ENCODE assay signal across 13 cellular contexts in genomic region chr15:62606376-62607164, GRCh38.
DNase-seq lines count a peak whose midpoint lies in the region; ATAC-seq, FAIRE-seq and TF ChIP-seq lines count a peak whose summit lies in the region.
"Had no signal": no experiment of that assay in that cellular context is flagged by ENCODE, and none has a peak within 500 bp of the region (broad histone marks: within the 10 kb centered on the region; RNA-seq: fewer than 3 reads in every experiment).

No MANE protein-coding gene starts in this region.

- TF ChIP-seq POLR2A in A549 (IDR thresholded peaks at IDR 0.05; ENCODE audit: low read length), result no peak

- H3K4me3 ChIP-seq in A549 (no peak overlapping the region), keratinocyte (ENCODE audit: control insufficient read depth in 2 of 3, extremely low read depth in 1 of 3, insufficient read depth in 2 of 3, low read depth in 1 of 3, low read length in 3 of 3) (no peak overlapping the region)
- H3K4me3 ChIP-seq: right lobe of liver had no signal

- no peaks in the 10 kb centered on the region for H3K27me3 Mint-ChIP-seq in brain
- H3K27me3 Mint-ChIP-seq: activated naive CD4-positive, alpha-beta T cell treated with anti-CD3 and anti-CD28 coated beads, Interleukin-2, amount 10 ng/mL, durations not matched to agents 7 days and 5 days had no signal

- no peak; a peak in 2 of 5 replicates for TF ChIP-seq RAD21 in A549 (conservative IDR thresholded peaks at IDR 0.05 in 1 of 2, IDR thresholded peaks at IDR 0.05 in 1 of 2)

- peak; percentile 39 to 56; a peak in 2 of 5 replicates for TF ChIP-seq EP300 in A549 (IDR thresholded peaks at IDR 0.05)

- no peak overlapping the region for H2AFZ ChIP-seq in keratinocyte (ENCODE audit: control insufficient read depth, low read length)

- H3K4me1 Mint-ChIP-seq in brain, result peaks cover 51% of the 10 kb centered on the region
- H3K4me1 Mint-ChIP-seq: activated naive CD4-positive, alpha-beta T cell treated with anti-CD3 and anti-CD28 coated beads, Interleukin-2, amount 10 ng/mL, durations not matched to agents 7 days and 5 days had no signal

- TF ChIP-seq CTCF in A549 (IDR thresholded peaks at IDR 0.05), result no peak
- no peak for TF ChIP-seq CTCF in brain (conservative IDR thresholded peaks at IDR 0.05)
- no peak for TF ChIP-seq CTCF in keratinocyte (optimal IDR thresholded peaks at IDR 0.05 in 1 of 3, IDR thresholded peaks at IDR 0.05 in 1 of 3, conservative IDR thresholded peaks at IDR 0.05 in 1 of 3; ENCODE audit: extremely low read depth in 1 of 3, insufficient read depth in 2 of 3, low read length in 3 of 3)

- H4K20me1 ChIP-seq in keratinocyte (ENCODE audit: control insufficient read depth, extremely low read depth, insufficient read depth, low read length), result no peaks in the 10 kb centered on the region

- H3K9me1 ChIP-seq in keratinocyte (ENCODE audit: control insufficient read depth, extremely low read depth, insufficient read depth, low read length), result no peaks in the 10 kb centered on the region

- H3K27me3 ChIP-seq in keratinocyte (ENCODE audit: control insufficient read depth, extremely low read depth, insufficient read depth, low read length), result no peaks in the 10 kb centered on the region
- H3K27me3 ChIP-seq: BE2C, right lobe of liver had no signal

- POLR2A ChIA-PET in A549 (lab: Yijun Ruan, JAX), result interaction anchor here (0.9 kb wide), 1 partner anchor 41 kb away, joined by 4 read pairs; no protein-coding TSS in a partner anchor

- dilution Hi-C loops in keratinocyte (cut with MboI; ENCODE audit: extremely low pct_ligation_motif_present, low sequenced_read_pairs), result no loop called here

- peak; percentile 59 for FAIRE-seq in A549 (lab: Jason Lieb, UNC)
- FAIRE-seq in keratinocyte (lab: Jason Lieb, UNC), result peak; percentile 55

- no peaks in the 10 kb centered on the region for H3K79me2 ChIP-seq in keratinocyte (ENCODE audit: control insufficient read depth, insufficient read depth, low read length)

- H3K4me1 ChIP-seq in A549, result peaks cover 52% of the 10 kb centered on the region
- H3K4me1 ChIP-seq in keratinocyte (ENCODE audit: control insufficient read depth, extremely low read depth, insufficient read depth, low read length), result peaks cover 38% of the 10 kb centered on the region

- CTCF ChIA-PET in A549 (lab: Yijun Ruan, JAX), result interaction anchor here (0.6 to 2.4 kb wide), 5 partner anchors 13 to 57 kb away, joined by 3 to 9 read pairs (median 3); no protein-coding TSS in a partner anchor

- H3K27ac ChIP-seq in A549 (peak overlapping the region; percentile 44 to 72; a peak in 5 of 6 replicates), keratinocyte (ENCODE audit: control insufficient read depth, insufficient read depth, low read length) (peak overlapping the region; percentile 34)
- H3K27ac ChIP-seq: right lobe of liver, VCaP had no signal

- no peaks in the 10 kb centered on the region for H3K36me3 ChIP-seq in keratinocyte (ENCODE audit: control insufficient read depth in 2 of 2, extremely low read depth in 1 of 2, insufficient read depth in 2 of 2, low read length in 2 of 2)
- H3K36me3 ChIP-seq: BE2C, right lobe of liver had no signal

- H3K27ac Mint-ChIP-seq in brain, result peak overlapping the region in 3 of 5 experiments; percentile 27 to 70 (median 64)
- H3K27ac Mint-ChIP-seq: activated naive CD4-positive, alpha-beta T cell treated with anti-CD3 and anti-CD28 coated beads, Interleukin-2, amount 10 ng/mL, durations not matched to agents 7 days and 5 days had no signal

- no peaks in the 10 kb centered on the region for H3K9me3 ChIP-seq in A549
- no peaks in the 10 kb centered on the region for H3K9me3 ChIP-seq in keratinocyte (ENCODE audit: control insufficient read depth, low read depth, low read length)
- H3K9me3 ChIP-seq: BE2C, right lobe of liver had no signal

- H3K9ac ChIP-seq in keratinocyte (ENCODE audit: control insufficient read depth, extremely low read depth, insufficient read depth, low read length), result no peak overlapping the region

- ATAC-seq in A549 (peak; percentile 72 to 91), GM19324 (IDR thresholded peaks at IDR 0.05; ENCODE audit: low FRiP score, unreplicated experiment) (no peak)
- ATAC-seq: right lobe of liver had no signal

- 70% methylated on average over 14 of the region's 14 CpGs for WGBS in A549 (ENCODE audit: missing lambda C conversion rate)

- DNase-seq in A549 (ENCODE audit: low read depth in 1 of 2, low spot score in 1 of 2) (peak; percentile 52 to 80), HS-27A (ENCODE audit: low read depth) (peak; percentile 99), keratinocyte (ENCODE audit: low read depth, low spot score) (peak; percentile 65), OCI-M1 (lab: John Stamatoyannopoulos, UW) (no peak), inferior parietal cortex (ENCODE audit: extremely low spot score) (no peak), NOMO-1 treated with dmso at 0.1 percent for 144 hours (lab: John Stamatoyannopoulos, UW; ENCODE audit: unreplicated experiment) (no peak)
- DNase-seq: activated naive CD4-positive, alpha-beta T cell treated with anti-CD3 and anti-CD28 coated beads, Interleukin-2, amount 10 ng/mL, durations not matched to agents 7 days and 5 days; BE2C; NCI-H774; right lobe of liver had no signal

- H3K4me3 Mint-ChIP-seq in brain, result no peak overlapping the region
- H3K4me3 Mint-ChIP-seq: activated naive CD4-positive, alpha-beta T cell treated with anti-CD3 and anti-CD28 coated beads, Interleukin-2, amount 10 ng/mL, durations not matched to agents 7 days and 5 days had no signal

- H3K9me3 Mint-ChIP-seq in brain, result no peaks in the 10 kb centered on the region
- H3K9me3 Mint-ChIP-seq: activated naive CD4-positive, alpha-beta T cell treated with anti-CD3 and anti-CD28 coated beads, Interleukin-2, amount 10 ng/mL, durations not matched to agents 7 days and 5 days had no signal

- H3K4me2 ChIP-seq in A549, result peak overlapping the region; percentile 53
- H3K4me2 ChIP-seq in keratinocyte (ENCODE audit: control insufficient read depth, extremely low read depth, insufficient read depth, low read depth, low read length), result peak overlapping the region; percentile 27

- no peaks in the 10 kb centered on the region for H3K36me3 Mint-ChIP-seq in brain
- H3K36me3 Mint-ChIP-seq: activated naive CD4-positive, alpha-beta T cell treated with anti-CD3 and anti-CD28 coated beads, Interleukin-2, amount 10 ng/mL, durations not matched to agents 7 days and 5 days had no signal

TF ChIP-seq in A549, 52 proteins besides CTCF, POLR2A, EP300 and RAD21 (continues in another document):
- TF ChIP-seq FOSB (CRISPR knock-in tag; IDR thresholded peaks at IDR 0.05) (no peak), JUNB (IDR thresholded peaks at IDR 0.05) (peak; percentile 88), CBX2 (IDR thresholded peaks at IDR 0.05; ENCODE audit: borderline replicate concordance, low read depth) (no peak), RARB (CRISPR knock-in tag; IDR thresholded peaks at IDR 0.05) (no peak), ZSCAN20 (CRISPR knock-in tag; IDR thresholded peaks at IDR 0.05) (no peak), NR3C1 (IDR thresholded peaks at IDR 0.05) (no peak), EHF (CRISPR knock-in tag; IDR thresholded peaks at IDR 0.05) (no peak), ZFP36 (IDR thresholded peaks at IDR 0.05; ENCODE audit: borderline replicate concordance, partially characterized antibody) (no peak), FOSL2 (IDR thresholded peaks at IDR 0.05) (peak; percentile 65), FOSL2 (CRISPR knock-in tag; IDR thresholded peaks at IDR 0.05) (peak; percentile 84), CEBPB (IDR thresholded peaks at IDR 0.05) (no peak), BHLHE40 (IDR thresholded peaks at IDR 0.05; ENCODE audit: low read depth, low read length) (no peak), RNF2 (IDR thresholded peaks at IDR 0.05; ENCODE audit: borderline replicate concordance, low read depth) (no peak), EHMT2 (IDR thresholded peaks at IDR 0.05; ENCODE audit: low read depth) (no peak), GATA3 (IDR thresholded peaks at IDR 0.05; ENCODE audit: borderline replicate concordance) (peak; percentile 85; the same call in 1 of the 2 replicates), ZNF302 (CRISPR knock-in tag; IDR thresholded peaks at IDR 0.05) (no peak), CBX8 (IDR thresholded peaks at IDR 0.05) (no peak), SREBF2 (IDR thresholded peaks at IDR 0.05) (no peak), ESRRA (IDR thresholded peaks at IDR 0.05; ENCODE audit: borderline replicate concordance, low read length) (no peak), PHF8 (IDR thresholded peaks at IDR 0.05; ENCODE audit: borderline replicate concordance, low read depth) (no peak), HEYL (CRISPR knock-in tag; IDR thresholded peaks at IDR 0.05) (no peak), JUN (IDR thresholded peaks at IDR 0.05) (peak in 1 of 2 experiments; percentile 38; a peak in 1 of 5 replicates), FOXS1 (CRISPR knock-in tag; IDR thresholded peaks at IDR 0.05) (no peak), ZC3H11A (IDR thresholded peaks at IDR 0.05) (no peak), KDM1A (IDR thresholded peaks at IDR 0.05; ENCODE audit: low read depth) (no peak), KDM5A (IDR thresholded peaks at IDR 0.05) (no peak)
- TF ChIP-seq, protein P1, sequence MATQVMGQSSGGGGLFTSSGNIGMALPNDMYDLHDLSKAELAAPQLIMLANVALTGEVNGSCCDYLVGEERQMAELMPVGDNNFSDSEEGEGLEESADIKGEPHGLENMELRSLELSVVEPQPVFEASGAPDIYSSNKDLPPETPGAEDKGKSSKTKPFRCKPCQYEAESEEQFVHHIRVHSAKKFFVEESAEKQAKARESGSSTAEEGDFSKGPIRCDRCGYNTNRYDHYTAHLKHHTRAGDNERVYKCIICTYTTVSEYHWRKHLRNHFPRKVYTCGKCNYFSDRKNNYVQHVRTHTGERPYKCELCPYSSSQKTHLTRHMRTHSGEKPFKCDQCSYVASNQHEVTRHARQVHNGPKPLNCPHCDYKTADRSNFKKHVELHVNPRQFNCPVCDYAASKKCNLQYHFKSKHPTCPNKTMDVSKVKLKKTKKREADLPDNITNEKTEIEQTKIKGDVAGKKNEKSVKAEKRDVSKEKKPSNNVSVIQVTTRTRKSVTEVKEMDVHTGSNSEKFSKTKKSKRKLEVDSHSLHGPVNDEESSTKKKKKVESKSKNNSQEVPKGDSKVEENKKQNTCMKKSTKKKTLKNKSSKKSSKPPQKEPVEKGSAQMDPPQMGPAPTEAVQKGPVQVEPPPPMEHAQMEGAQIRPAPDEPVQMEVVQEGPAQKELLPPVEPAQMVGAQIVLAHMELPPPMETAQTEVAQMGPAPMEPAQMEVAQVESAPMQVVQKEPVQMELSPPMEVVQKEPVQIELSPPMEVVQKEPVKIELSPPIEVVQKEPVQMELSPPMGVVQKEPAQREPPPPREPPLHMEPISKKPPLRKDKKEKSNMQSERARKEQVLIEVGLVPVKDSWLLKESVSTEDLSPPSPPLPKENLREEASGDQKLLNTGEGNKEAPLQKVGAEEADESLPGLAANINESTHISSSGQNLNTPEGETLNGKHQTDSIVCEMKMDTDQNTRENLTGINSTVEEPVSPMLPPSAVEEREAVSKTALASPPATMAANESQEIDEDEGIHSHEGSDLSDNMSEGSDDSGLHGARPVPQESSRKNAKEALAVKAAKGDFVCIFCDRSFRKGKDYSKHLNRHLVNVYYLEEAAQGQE (IDR thresholded peaks at IDR 0.05), result no peak

Comparison
In these comparisons a context has a peak if more than half of its experiments do, and no peak if none do; other contexts are left out.
1. DNase-seq: peak in A549 (2 of 2), HS-27A (single experiment) and keratinocyte (single experiment); none in OCI-M1 (single experiment), inferior parietal cortex (single experiment) and NOMO-1 treated with dmso at 0.1 percent for 144 hours (single experiment).